8 cellular contexts compared by ENCODE assay signal in the genomic region with DNA sequence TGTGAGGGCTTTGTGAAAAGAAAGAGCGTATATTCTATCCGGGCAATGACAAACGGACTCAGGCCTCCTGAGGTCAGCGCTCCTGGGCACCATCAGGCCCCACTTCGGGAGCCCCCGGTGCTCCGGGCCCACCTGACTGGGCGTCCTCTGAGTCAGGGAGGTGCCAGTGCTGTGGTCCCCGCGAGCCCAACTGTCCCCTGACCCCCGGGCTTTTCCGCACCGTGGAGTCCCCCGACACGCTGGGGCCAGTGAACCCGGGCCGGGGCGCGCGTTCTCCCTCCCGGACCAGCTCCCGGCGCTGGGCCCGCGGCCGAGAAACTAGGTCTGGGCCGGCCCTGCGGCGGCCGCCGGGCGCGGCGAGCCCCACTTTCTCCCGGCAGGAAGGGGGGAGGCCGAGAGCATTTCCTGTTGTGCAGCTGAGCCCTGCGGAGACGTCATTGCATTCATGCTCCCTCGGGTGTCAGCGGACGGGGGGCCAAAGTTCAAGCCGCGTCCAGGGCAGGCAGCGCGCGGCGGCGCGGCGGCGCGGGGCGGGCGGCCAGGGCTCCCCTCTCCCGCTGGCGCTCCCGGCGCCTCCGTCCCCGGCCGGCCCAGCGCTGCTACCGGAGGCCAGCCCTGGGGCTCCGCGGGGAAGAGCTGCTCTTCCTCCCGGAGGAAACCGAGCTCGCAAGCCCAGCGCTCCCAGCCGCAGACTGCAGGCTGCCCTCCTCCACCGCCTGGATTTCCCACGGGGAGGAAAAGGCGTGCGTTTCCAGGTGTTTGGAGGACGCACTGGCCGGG. TPM values are rescaled to one million over a fixed set of nuclear protein-coding genes. Genes with fewer than 3 reads are reported as not detected.
DNase-seq lines count a peak whose midpoint lies in the region; ATAC-seq and TF ChIP-seq lines count a peak whose summit lies in the region.

No MANE protein-coding gene starts in this region.

- peak overlapping the region; percentile 46 to 59 (median 58) for H3K4me3 ChIP-seq in transverse colon

- peaks cover 0 to 22% (median 10%) of the 10 kb centered on the region in 4 donors for H3K4me1 ChIP-seq in transverse colon

- CTCF ChIA-PET in RWPE1 (lab: Yijun Ruan, JAX) = interaction anchor here (0.6 to 0.7 kb wide), 2 partner anchors 82 to 1624 kb away, joined by 3 to 4 read pairs; no protein-coding TSS in a partner anchor

- intact Hi-C loops in transverse colon (cut with DNase I; ENCODE audit: low total_unique reads) = loop anchor here (5.0 kb wide), 1 partner anchor 74 kb away; no protein-coding TSS in a partner anchor

- peak; percentile 86 for TF ChIP-seq POLR2A in transverse colon (IDR thresholded peaks at IDR 0.05)

- no peaks in the 10 kb centered on the region for H3K9me3 ChIP-seq in transverse colon

- H3K27ac Mint-ChIP-seq in activated naive CD4-positive, alpha-beta T cell treated with anti-CD3 and anti-CD28 coated beads, Interleukin-2, amount 50 U/mL, for 72 hours = peak overlapping the region; percentile 98 to 99

- in situ Hi-C loops in transverse colon (cut with MboI; ENCODE audit: low pct_ligation_motif_present in 1 of 4, low pct_unique_long_range_greater_than_20kb in 1 of 4, low sequenced_read_pairs in 3 of 4) = no loop called here

- WGBS in transverse colon (ENCODE audit: low coverage in 1 of 2), 2 donors = 0 to 2% methylated on average over 5 to 60 of the region's 76 CpGs

- TF ChIP-seq CTCF in RWPE1 (conservative IDR thresholded peaks at IDR 0.05; ENCODE audit: low read depth) (no peak), transverse colon (IDR thresholded peaks at IDR 0.05) (no peak)

- H3K36me3 Mint-ChIP-seq in activated naive CD4-positive, alpha-beta T cell treated with anti-CD3 and anti-CD28 coated beads, Interleukin-2, amount 50 U/mL, for 72 hours = peaks cover 14 to 17% of the 10 kb centered on the region in 2 donors

- TF ChIP-seq EP300 in transverse colon (IDR thresholded peaks at IDR 0.05; ENCODE audit: low read depth) = no peak

- no peaks in the 10 kb centered on the region for H3K36me3 ChIP-seq in transverse colon

- no peaks in the 10 kb centered on the region for H3K9me3 Mint-ChIP-seq in activated naive CD4-positive, alpha-beta T cell treated with anti-CD3 and anti-CD28 coated beads, Interleukin-2, amount 50 U/mL, for 72 hours

- no peaks in the 10 kb centered on the region for H3K27me3 ChIP-seq in transverse colon

- H3K27ac ChIP-seq in RWPE1 (peak overlapping the region; percentile 81), transverse colon (peak overlapping the region; percentile 87 to 93 (median 89))

- peak; percentile 96 for ATAC-seq in GM18909 (IDR thresholded peaks at IDR 0.05; ENCODE audit: poor library complexity, unreplicated experiment)
- peak; percentile 82 for ATAC-seq in HG03103 (IDR thresholded peaks at IDR 0.05; ENCODE audit: low read depth, unreplicated experiment)
- ATAC-seq in activated naive CD4-positive, alpha-beta T cell treated with anti-CD3 and anti-CD28 coated beads, Interleukin-2, amount 50 U/mL, for 72 hours = peak; percentile 78

- DNase-seq in AG20443 (ENCODE audit: low spot score) = peak; percentile 89
- DNase-seq in RWPE1 (ENCODE audit: low spot score) = peak; percentile 61
- DNase-seq in activated naive CD4-positive, alpha-beta T cell treated with anti-CD3 and anti-CD28 coated beads, Interleukin-2, amount 50 U/mL, for 72 hours (ENCODE audit: low spot score in 2 of 2) = peak; percentile 64 to 77
- DNase-seq in globus pallidus (ENCODE audit: low spot score) = peak; percentile 91
- peak in 55 of 56 donors; percentile 26 to 91 (median 76) for DNase-seq in nucleus accumbens (lab: John Stamatoyannopoulos, UW)
- DNase-seq in transverse colon = peak; percentile 90

- POLR2A ChIA-PET in RWPE1 (lab: Yijun Ruan, JAX; ENCODE audit: low non-redundant PET) = interaction anchor here (0.6 kb wide), 1 partner anchor 20 kb away, joined by 3 read pairs; no protein-coding TSS in a partner anchor

RNA-seq across cellular contexts. Expression of a gene that starts 18.3 kb away (rescaled TPM):
- total RNA-seq in activated naive CD4-positive, alpha-beta T cell treated with anti-CD3 and anti-CD28 coated beads, Interleukin-2, amount 50 U/mL, for 72 hours = 10 to 100 TPM; 23.8 to 33.1 TPM
- total RNA-seq in transverse colon = 10 to 100 TPM in 3 of 4 donors, 1 to 10 TPM in 1; 10.0 to 22.5 (median 13.7) TPM

Comparison
In these comparisons a context has a peak if more than half of its experiments do, and no peak if none do; other contexts are left out.
1. Peak in every context shown above with its lines: DNase-seq, ATAC-seq, H3K4me3 ChIP-seq and H3K27ac ChIP-seq.